ENCODE assay signal across 8 cellular contexts in genomic region chr11:93741882-93742226, GRCh38. TPM values are rescaled to one million over a fixed set of nuclear protein-coding genes. Genes with fewer than 3 reads are reported as not detected.
A peak's percentile ranks its signal among the peaks of the same experiment; 100 is the strongest.
DNase-seq lines count a peak whose midpoint lies in the region; ATAC-seq and TF ChIP-seq lines count a peak whose summit lies in the region.

No MANE protein-coding gene starts in this region.

- peaks cover 47% of the 10 kb centered on the region for H3K4me1 Mint-ChIP-seq in activated T-cell treated with anti-CD3 and anti-CD28 coated beads, Interleukin-2, amount 50 U/mL, for 24 hours (ENCODE audit: low read depth)

- peak overlapping the region; percentile 97 for H3K4me3 ChIP-seq in NT2/D1 (ENCODE audit: insufficient read length, low read depth)
- peak overlapping the region; percentile 86 for H3K4me3 ChIP-seq in choroid plexus epithelial cell (ENCODE audit: low read depth, low read length)
- H3K4me3 ChIP-seq in right lobe of liver, result peak overlapping the region; percentile 78 to 94 (median 79)
- H3K4me3 ChIP-seq in thyroid gland (replicated peaks in 1 of 3), result peak overlapping the region; percentile 19 to 80 (median 71)

- peak overlapping the region; percentile 100 for H3K27ac Mint-ChIP-seq in activated T-cell treated with anti-CD3 and anti-CD28 coated beads, Interleukin-2, amount 50 U/mL, for 24 hours

- no peaks in the 10 kb centered on the region for H3K9me3 Mint-ChIP-seq in activated T-cell treated with anti-CD3 and anti-CD28 coated beads, Interleukin-2, amount 50 U/mL, for 24 hours

- H3K4me1 ChIP-seq in NT2/D1 (ENCODE audit: insufficient read depth, insufficient read length) (no peaks in the 10 kb centered on the region), right lobe of liver (peaks cover 0 to 40% (median 16%) of the 10 kb centered on the region in 4 donors), thyroid gland (peaks cover 24 to 29% of the 10 kb centered on the region in 2 donors)

- peaks cover 71% of the 10 kb centered on the region for H3K36me3 Mint-ChIP-seq in activated T-cell treated with anti-CD3 and anti-CD28 coated beads, Interleukin-2, amount 50 U/mL, for 24 hours (ENCODE audit: low read depth)

- intact Hi-C loops in right lobe of liver (cut with DNase I) (no loop called here), thyroid gland (cut with DNase I) (loop anchor here (5.0 kb wide), 1 partner anchor 45 kb away; no protein-coding TSS in a partner anchor)

- no peak for DNase-seq in activated T-cell treated with anti-CD3 and anti-CD28 coated beads, Interleukin-2, amount 50 U/mL, for 24 hours
- no peak for DNase-seq in activated T-cell treated with anti-CD3 and anti-CD28 coated beads, Interleukin-2, amount 50 U/mL, for 1 hour
- no peak for DNase-seq in NT2/D1 (ENCODE audit: low read depth, low spot score)
- DNase-seq in choroid plexus epithelial cell (ENCODE audit: low read depth), result peak; percentile 70
- peak; percentile 46 to 86 (median 76) for DNase-seq in right lobe of liver
- DNase-seq in thyroid gland, result peak; percentile 66
- no peak for DNase-seq in GM13977 (ENCODE audit: low spot score)

- TF ChIP-seq CTCF in choroid plexus epithelial cell (conservative IDR thresholded peaks at IDR 0.05; ENCODE audit: low read depth, low read length), result no peak
- TF ChIP-seq CTCF in right lobe of liver (IDR thresholded peaks at IDR 0.05), result no peak
- TF ChIP-seq CTCF in thyroid gland (IDR thresholded peaks at IDR 0.05), result no peak
- no peak for TF ChIP-seq CTCF in GM13977 (IDR thresholded peaks at IDR 0.05; ENCODE audit: extremely low read depth, insufficient read depth, missing control alignments)

- no peaks in the 10 kb centered on the region for H3K27me3 ChIP-seq in NT2/D1 (ENCODE audit: insufficient read depth, insufficient read length)
- no peaks in the 10 kb centered on the region for H3K27me3 ChIP-seq in right lobe of liver
- no peaks in the 10 kb centered on the region for H3K27me3 ChIP-seq in thyroid gland

- in situ Hi-C loops in GM13977 (cut with MboI; ENCODE audit: low pct_unique_long_range_greater_than_20kb, low sequenced_read_pairs, unreplicated experiment), result no loop called here

- peak overlapping the region; percentile 91 to 97 (median 96) for H3K27ac ChIP-seq in right lobe of liver
- H3K27ac ChIP-seq in thyroid gland, result peak overlapping the region; percentile 82 to 94 (median 92)

- TF ChIP-seq POLR2A in right lobe of liver (IDR thresholded peaks at IDR 0.05), result peak; percentile 63
- TF ChIP-seq POLR2A in thyroid gland (IDR thresholded peaks at IDR 0.05), result no peak

- H3K36me3 ChIP-seq in NT2/D1 (ENCODE audit: insufficient read depth, insufficient read length, low read length) (peaks cover 49% of the 10 kb centered on the region), right lobe of liver (peaks cover 0 to 25% (median 15%) of the 10 kb centered on the region in 4 donors), thyroid gland (peaks cover 9 to 17% of the 10 kb centered on the region in 2 donors)

- peak overlapping the region; percentile 83 for H3K9ac ChIP-seq in NT2/D1 (ENCODE audit: insufficient read length, low read depth)

- WGBS in right lobe of liver (ENCODE audit: insufficient coverage, low coverage, low lambda C conversion rate, missing lambda C conversion rate), result 0% methylated on average over 8 of the region's 8 CpGs
- 1% methylated on average over 8 of the region's 8 CpGs for WGBS in thyroid gland, 2 donors

- ATAC-seq in HG02840 (IDR thresholded peaks at IDR 0.05; ENCODE audit: low FRiP score, unreplicated experiment), result peak; percentile 5
- ATAC-seq in right lobe of liver, result peak; percentile 69 to 81 (median 75)

- peak overlapping the region; percentile 100 for H3K4me3 Mint-ChIP-seq in activated T-cell treated with anti-CD3 and anti-CD28 coated beads, Interleukin-2, amount 50 U/mL, for 24 hours

- H3K9me3 ChIP-seq in NT2/D1 (ENCODE audit: insufficient read depth, low read length), result no peaks in the 10 kb centered on the region
- no peaks in the 10 kb centered on the region for H3K9me3 ChIP-seq in right lobe of liver
- no peaks in the 10 kb centered on the region for H3K9me3 ChIP-seq in thyroid gland

- H3K27me3 Mint-ChIP-seq in activated T-cell treated with anti-CD3 and anti-CD28 coated beads, Interleukin-2, amount 50 U/mL, for 24 hours, result no peaks in the 10 kb centered on the region

RNA-seq across cellular contexts. Expression of gene C11orf54, which starts 0.4 kb away (rescaled TPM):
- total RNA-seq in right lobe of liver, result 100 to 1,000 TPM in 4 of 6 experiments, 10 to 100 TPM in 2; 79.9 to 204 (median 124) TPM
- total RNA-seq in thyroid gland, result 10 to 100 TPM; 46.6 to 71.4 (median 54.9) TPM

RNA-seq across cellular contexts. Expression of gene TAF1D, which starts 0.6 kb away (rescaled TPM):
- total RNA-seq in right lobe of liver (10 to 100 TPM; 28.0 to 69.2 (median 49.3) TPM), thyroid gland (100 to 1,000 TPM in 3 of 4 donors, 10 to 100 TPM in 1; 99.9 to 150 (median 125) TPM)

RNA-seq across cellular contexts. Expression of gene MED17, which starts 42.2 kb away (rescaled TPM):
- total RNA-seq in right lobe of liver (10 to 100 TPM in 1 of 6 experiments, 1 to 10 TPM in 5; 4.8 to 10.1 (median 8.5) TPM), thyroid gland (10 to 100 TPM; 34.6 to 56.3 (median 35.4) TPM)

Comparison
In these comparisons a context has a peak if more than half of its experiments do, and no peak if none do; other contexts are left out.
1. DNase-seq: peak in choroid plexus epithelial cell (single experiment), right lobe of liver (3 of 3) and thyroid gland (2 of 2); none in activated T-cell treated with anti-CD3 and anti-CD28 coated beads, Interleukin-2, amount 50 U/mL, for 24 hours (single experiment), activated T-cell treated with anti-CD3 and anti-CD28 coated beads, Interleukin-2, amount 50 U/mL, for 1 hour (single experiment), NT2/D1 (single experiment) and GM13977 (single experiment).
2. Peak in every context shown above with its lines, with median percentiles within 50 percentile points of each other: H3K4me3 ChIP-seq.